In the genomic region with DNA sequence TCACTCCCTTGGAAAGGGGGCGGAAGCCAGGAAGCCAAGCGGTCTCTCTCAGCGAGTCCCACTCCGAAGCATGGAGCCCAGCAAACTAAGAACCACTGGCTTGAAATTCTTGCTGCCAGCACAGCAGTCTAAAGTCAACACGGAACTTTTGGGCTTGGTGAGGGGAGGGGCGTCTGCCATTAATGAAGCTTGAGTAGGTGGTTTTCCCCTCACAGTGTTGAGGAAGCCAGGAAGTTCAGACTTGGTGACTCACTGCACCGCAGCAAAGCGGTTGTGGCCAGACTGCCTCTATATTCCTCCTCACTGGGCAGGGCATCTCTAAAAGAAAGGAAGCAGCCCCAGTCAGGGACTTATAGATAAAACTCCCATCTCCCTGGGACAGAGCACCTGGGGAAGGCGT, we compare ENCODE assay signal across 9 cellular contexts.
DNase-seq lines count a peak whose midpoint lies in the region; ATAC-seq and TF ChIP-seq lines count a peak whose summit lies in the region.
"Had no signal": no experiment of that assay in that cellular context is flagged by ENCODE, and none has a peak within 500 bp of the region (broad histone marks: within the 10 kb centered on the region; RNA-seq: fewer than 3 reads in every experiment).

No MANE protein-coding gene starts in this region.

- no peak overlapping the region for H3K4me3 Mint-ChIP-seq in activated CD8-positive, alpha-beta T cell treated with anti-CD3 and anti-CD28 coated beads for 36 hours

- peak; percentile 96 for ATAC-seq in activated CD8-positive, alpha-beta T cell treated with anti-CD3 and anti-CD28 coated beads for 36 hours
- ATAC-seq in HG03565 (IDR thresholded peaks at IDR 0.05; ENCODE audit: unreplicated experiment) (no peak), HG02884 (IDR thresholded peaks at IDR 0.05; ENCODE audit: unreplicated experiment) (no peak), HG02970 (IDR thresholded peaks at IDR 0.05; ENCODE audit: low FRiP score, unreplicated experiment) (no peak)

- peaks cover 37% of the 10 kb centered on the region for H3K9me3 Mint-ChIP-seq in activated CD8-positive, alpha-beta T cell treated with anti-CD3 and anti-CD28 coated beads for 36 hours

- H3K27ac Mint-ChIP-seq in activated CD8-positive, alpha-beta T cell treated with anti-CD3 and anti-CD28 coated beads for 36 hours: peak overlapping the region; percentile 58

- intact Hi-C loops in activated CD8-positive, alpha-beta T cell treated with anti-CD3 and anti-CD28 coated beads for 36 hours (cut with micrococcal nuclease): no loop called here

- CTCF ChIA-PET in activated CD8-positive, alpha-beta T cell treated with anti-CD3 and anti-CD28 coated beads for 36 hours (lab: Charles Lee): no interaction called here

- no peaks in the 10 kb centered on the region for H3K27me3 Mint-ChIP-seq in activated CD8-positive, alpha-beta T cell treated with anti-CD3 and anti-CD28 coated beads for 36 hours

- POLR2A ChIA-PET in activated CD8-positive, alpha-beta T cell treated with anti-CD3 and anti-CD28 coated beads for 36 hours (lab: Charles Lee): no interaction called here

- H3K36me3 Mint-ChIP-seq in activated CD8-positive, alpha-beta T cell treated with anti-CD3 and anti-CD28 coated beads for 36 hours (ENCODE audit: low read depth): peaks cover 15% of the 10 kb centered on the region

- no peak overlapping the region for H3K4me3 ChIP-seq in fibroblast of mammary gland (ENCODE audit: control insufficient read depth, low read depth, low read length)

- peaks cover 19% of the 10 kb centered on the region for H3K4me1 Mint-ChIP-seq in activated CD8-positive, alpha-beta T cell treated with anti-CD3 and anti-CD28 coated beads for 36 hours (ENCODE audit: low read depth)

- DNase-seq in MV-4-11 (lab: John Stamatoyannopoulos, UW): peak; percentile 99
- DNase-seq in activated CD8-positive, alpha-beta T cell treated with anti-CD3 and anti-CD28 coated beads for 36 hours: peak; percentile 77
- DNase-seq in fibroblast of mammary gland (ENCODE audit: low read depth): peak; percentile 71
- peak; percentile 47 to 49 for DNase-seq in stimulated activated CD8-positive, alpha-beta memory T cell treated with anti-CD3 and anti-CD28 coated beads, Interleukin-7, amount 100 ng/mL, for 48 hours (ENCODE audit: extremely low read depth in 1 of 2, low read depth in 1 of 2)
- DNase-seq: erythroblast, NCI-H510A treated with DMSO at 0.1 percent for 48 hours had no signal

- no peak for TF ChIP-seq CTCF in activated CD8-positive, alpha-beta T cell treated with anti-CD3 and anti-CD28 coated beads for 36 hours (IDR thresholded peaks at IDR 0.05)
- TF ChIP-seq CTCF in fibroblast of mammary gland (conservative IDR thresholded peaks at IDR 0.05; ENCODE audit: control insufficient read depth, insufficient read depth, low read depth, low read length): no peak

Comparison
In these comparisons a context has a peak if more than half of its experiments do, and no peak if none do; other contexts are left out.
1. DNase-seq: peak in every context shown above with its lines; median percentile 99 in MV-4-11; 77 in activated CD8-positive, alpha-beta T cell treated with anti-CD3 and anti-CD28 coated beads for 36 hours; 71 in fibroblast of mammary gland; 48 in stimulated activated CD8-positive, alpha-beta memory T cell treated with anti-CD3 and anti-CD28 coated beads, Interleukin-7, amount 100 ng/mL, for 48 hours.